20 cellular contexts compared by ENCODE assay signal in genomic region chr1:239008568-239008967, GRCh38.
DNase-seq lines count a peak whose midpoint lies in the region; ATAC-seq and TF ChIP-seq lines count a peak whose summit lies in the region.
"Had no signal": no experiment of that assay in that cellular context is flagged by ENCODE, and none has a peak within 500 bp of the region (broad histone marks: within the 10 kb centered on the region; RNA-seq: fewer than 3 reads in every experiment).

No MANE protein-coding gene starts in this region.

- H3K27me3 ChIP-seq in BE2C = no peaks in the 10 kb centered on the region
- H3K27me3 ChIP-seq: SJCRH30 had no signal

- no peaks in the 10 kb centered on the region for H3K36me3 ChIP-seq in BE2C
- H3K36me3 ChIP-seq: SJCRH30 had no signal

- intact Hi-C loops in posterior cingulate gyrus (cut with DNase I) = no loop called here

- no peaks in the 10 kb centered on the region for H3K4me1 ChIP-seq in BE2C
- H3K4me1 ChIP-seq: SJCRH30 had no signal

- H3K4me1 Mint-ChIP-seq in chondrocyte (ENCODE audit: low read depth) = no peaks in the 10 kb centered on the region
- no peaks in the 10 kb centered on the region for H3K4me1 Mint-ChIP-seq in neural crest cell
- no peaks in the 10 kb centered on the region for H3K4me1 Mint-ChIP-seq in natural killer cell treated with Interleukin-12 subunit alpha and Interleukin-12 subunit beta and Interleukin-15 and Interleukin-18, amount 100 ng/mL, for 72 hours (ENCODE audit: low read depth in 2 of 2)
- H3K4me1 Mint-ChIP-seq: GM23338, IgD-negative memory B cell had no signal

- H3K9me3 ChIP-seq in BE2C = no peaks in the 10 kb centered on the region
- H3K9me3 ChIP-seq: SJCRH30 had no signal

- H3K4me3 Mint-ChIP-seq in chondrocyte (ENCODE audit: unreplicated experiment) (no peak overlapping the region), neural crest cell (no peak overlapping the region)
- H3K4me3 Mint-ChIP-seq in natural killer cell treated with Interleukin-12 subunit alpha and Interleukin-12 subunit beta and Interleukin-15 and Interleukin-18, amount 100 ng/mL, for 72 hours = no peak overlapping the region
- H3K4me3 Mint-ChIP-seq: GM23338, IgD-negative memory B cell had no signal

- H3K9me3 Mint-ChIP-seq in chondrocyte (ENCODE audit: low read depth) = peaks cover 2% of the 10 kb centered on the region
- peaks cover 3% of the 10 kb centered on the region for H3K9me3 Mint-ChIP-seq in neural crest cell
- peaks cover 11% of the 10 kb centered on the region for H3K9me3 Mint-ChIP-seq in natural killer cell treated with Interleukin-12 subunit alpha and Interleukin-12 subunit beta and Interleukin-15 and Interleukin-18, amount 100 ng/mL, for 72 hours
- H3K9me3 Mint-ChIP-seq: GM23338 had no signal

- no peak for ATAC-seq in natural killer cell treated with Interleukin-12 subunit alpha and Interleukin-12 subunit beta and Interleukin-15 and Interleukin-18, amount 100 ng/mL, for 72 hours
- ATAC-seq: GM23338, HCT116 had no signal

- H3K27ac Mint-ChIP-seq in chondrocyte (ENCODE audit: unreplicated experiment) (no peak overlapping the region), neural crest cell (ENCODE audit: unreplicated experiment) (no peak overlapping the region)
- H3K27ac Mint-ChIP-seq in natural killer cell treated with Interleukin-12 subunit alpha and Interleukin-12 subunit beta and Interleukin-15 and Interleukin-18, amount 100 ng/mL, for 72 hours = no peak overlapping the region
- H3K27ac Mint-ChIP-seq: GM23338, IgD-negative memory B cell had no signal

- H3K4me3 ChIP-seq in BE2C (ENCODE audit: low read depth, low read length) = no peak overlapping the region
- H3K4me3 ChIP-seq: GM23338, SJCRH30 had no signal

- TF ChIP-seq CTCF in BE2C (IDR thresholded peaks at IDR 0.05; ENCODE audit: low read depth, low read length) (peak; percentile 10; the same call in 1 of the 2 replicates), LNCAP (IDR thresholded peaks at IDR 0.05) (0 out of 2 replicates have a peak, but pooled peaks have one; percentile 19), chondrocyte (IDR thresholded peaks at IDR 0.05) (peak; percentile 29), neural crest cell (conservative IDR thresholded peaks at IDR 0.05) (peak; percentile 46)

- DNase-seq in BE2C (no peak), chondrocyte (ENCODE audit: low spot score) (no peak), neural crest cell (ENCODE audit: low read depth, low spot score) (no peak), GM03348 (ENCODE audit: low spot score) (no peak), posterior cingulate gyrus (no peak)
- no peak for DNase-seq in natural killer cell treated with Interleukin-12 subunit alpha and Interleukin-12 subunit beta and Interleukin-15 and Interleukin-18, amount 100 ng/mL, for 72 hours (ENCODE audit: low spot score)
- DNase-seq: DMS 273 treated with DMSO at 0.1 percent for 48 hours; DND-41; NCI-H1417; NCI-H187; NCI-H2107; NCI-H510A; NCI-H748 treated with DMSO at 0.1 percent for 48 hours; NK-92 treated with Interleukin-12 subunit alpha and Interleukin-12 subunit beta, amount 100 ng/mL, for 24 hours; OCI-M1; SJCRH30 had no signal

- H3K36me3 Mint-ChIP-seq in chondrocyte (ENCODE audit: low read depth) (no peaks in the 10 kb centered on the region), neural crest cell (ENCODE audit: low read depth) (no peaks in the 10 kb centered on the region)
- H3K36me3 Mint-ChIP-seq in natural killer cell treated with Interleukin-12 subunit alpha and Interleukin-12 subunit beta and Interleukin-15 and Interleukin-18, amount 100 ng/mL, for 72 hours = no peaks in the 10 kb centered on the region
- H3K36me3 Mint-ChIP-seq: IgD-negative memory B cell had no signal

- H3K27me3 Mint-ChIP-seq in chondrocyte (ENCODE audit: low read depth) (no peaks in the 10 kb centered on the region), neural crest cell (ENCODE audit: low read depth) (no peaks in the 10 kb centered on the region)
- no peaks in the 10 kb centered on the region for H3K27me3 Mint-ChIP-seq in natural killer cell treated with Interleukin-12 subunit alpha and Interleukin-12 subunit beta and Interleukin-15 and Interleukin-18, amount 100 ng/mL, for 72 hours
- H3K27me3 Mint-ChIP-seq: IgD-negative memory B cell had no signal
